ENCODE assay signal across 9 cellular contexts in the genomic region with DNA sequence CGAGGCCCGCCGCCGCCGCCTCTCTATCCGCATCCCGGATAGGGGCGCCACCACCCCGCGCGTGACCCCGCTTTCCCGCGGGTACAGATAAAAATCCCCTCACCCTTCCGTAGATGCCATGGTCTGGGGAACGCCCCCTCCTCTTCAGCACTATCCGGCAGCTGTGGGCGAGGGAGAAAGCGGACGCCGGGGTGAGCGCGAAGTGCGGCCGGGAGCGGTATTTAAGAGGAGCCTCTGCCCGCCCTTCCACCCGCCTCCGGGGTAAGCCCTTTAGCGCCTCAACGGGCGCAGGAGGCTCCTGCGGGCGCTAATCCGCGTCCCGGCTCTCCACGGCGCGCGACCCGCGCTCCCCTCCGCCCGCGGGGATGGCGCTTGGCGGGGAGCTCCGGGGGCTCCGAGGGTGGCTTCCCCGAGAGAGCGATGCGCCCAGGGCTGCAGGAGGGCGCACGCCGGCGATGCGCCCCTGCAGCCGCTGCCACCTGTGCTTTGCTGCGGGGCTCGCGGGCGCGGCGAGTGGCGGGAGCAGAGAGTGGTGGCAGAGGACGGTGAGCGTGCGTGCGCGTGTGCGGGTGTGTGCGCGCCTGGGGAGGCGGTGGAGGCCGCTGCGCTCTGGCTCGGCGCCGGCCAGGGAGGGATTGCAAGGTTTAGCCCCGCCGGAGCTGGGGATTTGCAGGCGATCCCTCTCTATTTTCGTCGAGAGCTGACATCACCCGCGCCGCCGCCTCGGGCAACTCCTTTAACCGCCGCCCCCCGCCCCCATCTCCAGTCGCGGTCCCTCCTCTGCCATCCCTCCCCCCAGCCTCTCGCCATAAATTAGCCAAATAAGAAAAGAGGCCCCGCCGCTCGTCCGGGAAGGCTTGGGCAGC.
DNase-seq lines count a peak whose midpoint lies in the region; ATAC-seq and TF ChIP-seq lines count a peak whose summit lies in the region.
"Had no signal": no experiment of that assay in that cellular context is flagged by ENCODE, and none has a peak within 500 bp of the region (broad histone marks: within the 10 kb centered on the region; RNA-seq: fewer than 3 reads in every experiment).

A gene (minus strand): TSS at position 712 of the 866 bp plus-strand sequence. CDS start 592 bp downstream, at position 120.

- H3K4me1 Mint-ChIP-seq in stimulated activated naive CD8-positive, alpha-beta T cell treated with anti-CD3 and anti-CD28 coated beads, Interleukin-15, Interleukin-2, amounts not matched to agents 100 ng/mL and 50 ng/mL, for 24 hours (ENCODE audit: low read depth), result peaks cover 17% of the 10 kb centered on the region

- H3K9me3 Mint-ChIP-seq in stimulated activated naive CD8-positive, alpha-beta T cell treated with anti-CD3 and anti-CD28 coated beads, Interleukin-15, Interleukin-2, amounts not matched to agents 100 ng/mL and 50 ng/mL, for 24 hours, result no peaks in the 10 kb centered on the region

- peak within 1 kb of the TSS; percentile 31 to 47 for H3K4me3 ChIP-seq in cardiac fibroblast (replicated peaks in 1 of 2; ENCODE audit: low read depth in 2 of 2, low read length in 2 of 2)

- H3K27me3 Mint-ChIP-seq in stimulated activated naive CD8-positive, alpha-beta T cell treated with anti-CD3 and anti-CD28 coated beads, Interleukin-15, Interleukin-2, amounts not matched to agents 100 ng/mL and 50 ng/mL, for 24 hours, result peaks cover 82% of the 10 kb centered on the region

- DNase-seq in NCI-H2081 (lab: John Stamatoyannopoulos, UW) (peak; percentile 48 to 55), NCI-H2081 treated with DMSO at 0.1 percent for 48 hours (lab: John Stamatoyannopoulos, UW) (no peak), NCI-H2171 treated with DMSO at 0.1 percent for 48 hours (lab: John Stamatoyannopoulos, UW) (peak; percentile 62), cardiac fibroblast (ENCODE audit: low read depth in 2 of 2) (peak; percentile 27 to 31), kidney tubule cell (ENCODE audit: low spot score) (peak; percentile 1), GM19238 (ENCODE audit: insufficient read length, low spot score) (no peak)
- DNase-seq: DND-41 had no signal

- ATAC-seq in GM19324 (IDR thresholded peaks at IDR 0.05; ENCODE audit: low FRiP score, unreplicated experiment), result no peak

- no peak within 1 kb of the TSS for H3K27ac Mint-ChIP-seq in stimulated activated naive CD8-positive, alpha-beta T cell treated with anti-CD3 and anti-CD28 coated beads, Interleukin-15, Interleukin-2, amounts not matched to agents 100 ng/mL and 50 ng/mL, for 24 hours

- no peaks in the 10 kb centered on the region for H3K36me3 Mint-ChIP-seq in stimulated activated naive CD8-positive, alpha-beta T cell treated with anti-CD3 and anti-CD28 coated beads, Interleukin-15, Interleukin-2, amounts not matched to agents 100 ng/mL and 50 ng/mL, for 24 hours (ENCODE audit: low read depth)

- no peak for TF ChIP-seq CTCF in cardiac fibroblast (IDR thresholded peaks at IDR 0.05; ENCODE audit: low read depth, low read length)

- H3K4me3 Mint-ChIP-seq in stimulated activated naive CD8-positive, alpha-beta T cell treated with anti-CD3 and anti-CD28 coated beads, Interleukin-15, Interleukin-2, amounts not matched to agents 100 ng/mL and 50 ng/mL, for 24 hours, result peak within 1 kb of the TSS; percentile 66

Comparison
In these comparisons a context has a peak if more than half of its experiments do, and no peak if none do; other contexts are left out.
1. DNase-seq: peak in NCI-H2081 (2 of 2), NCI-H2171 treated with DMSO at 0.1 percent for 48 hours (single experiment), cardiac fibroblast (2 of 2) and kidney tubule cell (single experiment); none in NCI-H2081 treated with DMSO at 0.1 percent for 48 hours (single experiment) and GM19238 (single experiment).